Comparison of ENCODE assay signal across 27 cellular contexts in the genomic region with DNA sequence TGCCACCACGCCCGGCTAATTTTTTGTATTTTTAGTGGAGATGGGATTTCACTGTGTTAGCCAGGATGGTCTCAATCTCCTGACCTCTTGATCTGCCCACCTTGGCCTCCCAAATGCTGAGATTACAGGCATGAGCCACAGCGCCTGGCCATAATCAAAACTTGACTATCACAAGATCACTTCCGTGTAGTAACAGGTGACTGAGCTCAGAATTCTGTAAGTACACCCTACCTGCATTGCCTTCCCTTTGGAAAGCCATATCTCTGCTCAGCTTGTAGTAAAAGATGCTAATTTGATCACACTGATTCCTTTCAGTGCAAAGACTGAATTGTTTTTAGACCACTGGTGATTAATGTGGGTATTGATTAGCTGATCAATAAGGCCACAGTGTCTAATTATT.
"Had no signal": no experiment of that assay in that cellular context is flagged by ENCODE, and none has a peak within 500 bp of the region (broad histone marks: within the 10 kb centered on the region; RNA-seq: fewer than 3 reads in every experiment).

No MANE protein-coding gene starts in this region.

- H3K9me3 ChIP-seq: stomach, suprapubic skin, testis, thoracic aorta, thyroid gland, tibial artery, tibial nerve, transverse colon, upper lobe of left lung, upper lobe of right lung, uterus, vagina had no signal

- H3K36me3 ChIP-seq: stomach, suprapubic skin, thoracic aorta, thyroid gland, tibial artery, tibial nerve, transverse colon, upper lobe of left lung, upper lobe of right lung, uterus, vagina had no signal

- DNase-seq: stimulated activated CD4-positive, alpha-beta T cell treated with anti-CD3 and anti-CD28 coated beads, Interleukin-2, amount 100 ng/mL, for 48 hours; stimulated activated CD4-positive, alpha-beta T cell treated with anti-CD3 and anti-CD28 coated beads, Interleukin-4, amount 100 ng/mL, for 1 hour; stimulated activated CD4-positive, alpha-beta T cell treated with anti-CD3 and anti-CD28 coated beads, Interleukin-4, amount 100 ng/mL, for 24 hours; stimulated activated CD4-positive, alpha-beta T cell treated with anti-CD3 and anti-CD28 coated beads, Interleukin-4, amount 100 ng/mL, for 4 hours; stimulated activated CD8-positive, alpha-beta memory T cell treated with anti-CD3 and anti-CD28 coated beads, Interleukin-4, amount 100 ng/mL, for 48 hours; stimulated activated naive B cell treated with anti-CD40 and anti-IgM and Interleukin-4, amounts not matched to agents 10 μg/mL and 1 μg/mL and 100 μg/mL, for 72 hours; stimulated activated naive CD4-positive, alpha-beta T cell; stimulated activated naive CD4-positive, alpha-beta T cell treated with Interleukin-2 at 50 U/mL for 16 hours; stimulated activated naive CD8-positive, alpha-beta T cell treated with anti-CD3 and anti-CD28 coated beads, Interleukin-15, amount 100 ng/mL, for 72 hours; stimulated activated naive CD8-positive, alpha-beta T cell treated with anti-CD3 and anti-CD28 coated beads, Interleukin-15, Interleukin-2, amounts not matched to agents 100 U/mL and 50 U/mL, for 24 hours; stomach; substantia nigra; testis; thyroid gland; tibial artery; transverse colon; trophoblast cell; upper lobe of left lung; upper lobe of right lung; uterus had no signal

- FAIRE-seq: urothelium cell line had no signal

- H3K4me3 ChIP-seq: stomach, suprapubic skin, testis, thoracic aorta, thyroid gland, tibial artery, tibial nerve, transverse colon, upper lobe of left lung, upper lobe of right lung, uterus, vagina had no signal

- ATAC-seq: stimulated activated effector memory CD8-positive, alpha-beta T cell treated with anti-CD3 and anti-CD28 coated beads, Interleukin-12 subunit alpha, Interleukin-12 subunit beta, amount 100 ng/mL, for 72 hours; stimulated activated memory B cell treated with anti-CD40 and anti-IgM and Interleukin-4, amounts not matched to agents 10 μg/mL and 1 μg/mL and 100 μg/mL, for 72 hours; stimulated activated naive B cell treated with anti-CD40 and anti-IgM and Interleukin-4, amounts not matched to agents 10 μg/mL and 1 μg/mL and 100 μg/mL, for 72 hours; stimulated activated naive CD8-positive, alpha-beta T cell treated with anti-CD3 and anti-CD28 coated beads, Interleukin-15, amount 100 ng/mL, for 72 hours; stimulated activated naive CD8-positive, alpha-beta T cell treated with anti-CD3 and anti-CD28 coated beads, Interleukin-15, Interleukin-2, amounts not matched to agents 100 U/mL and 50 U/mL, for 24 hours; upper lobe of right lung had no signal

- H3K4me1 ChIP-seq: stomach, suprapubic skin, testis, thyroid gland, tibial nerve, transverse colon, upper lobe of left lung, upper lobe of right lung, uterus, vagina had no signal

- H3K27ac ChIP-seq: stomach, suprapubic skin, testis, thoracic aorta, thyroid gland, tibial artery, tibial nerve, transverse colon, upper lobe of left lung, upper lobe of right lung, uterus, vagina had no signal

- H3K27me3 ChIP-seq: stomach, suprapubic skin, testis, thyroid gland, tibial artery, tibial nerve, transverse colon, upper lobe of left lung, upper lobe of right lung, uterus, vagina had no signal
